ENCODE assay signal across 8 cellular contexts in genomic region chr22:36387664-36387913, GRCh38. TPM values are rescaled to one million over a fixed set of nuclear protein-coding genes. Genes with fewer than 3 reads are reported as not detected.
DNase-seq lines count a peak whose midpoint lies in the region; ATAC-seq and TF ChIP-seq lines count a peak whose summit lies in the region.

No MANE protein-coding gene starts in this region.

- H3K4me3 Mint-ChIP-seq in natural killer cell treated with Interleukin-12 subunit alpha and Interleukin-12 subunit beta and Interleukin-15 and Interleukin-18, amount 100 ng/mL, for 72 hours, result peak overlapping the region; percentile 81

- peaks cover 29% of the 10 kb centered on the region for H3K4me1 ChIP-seq in HUES6 (ENCODE audit: control insufficient read depth, insufficient read depth, low read length)
- peaks cover 13% of the 10 kb centered on the region for H3K4me1 ChIP-seq in colonic mucosa

- peak overlapping the region; percentile 73 to 90 for H3K27ac Mint-ChIP-seq in natural killer cell treated with Interleukin-12 subunit alpha and Interleukin-12 subunit beta and Interleukin-15 and Interleukin-18, amount 100 ng/mL, for 72 hours

- DNase-seq in GM12865 (ENCODE audit: low read depth) (no peak), colonic mucosa (no peak), hepatic stellate cell (ENCODE audit: low spot score) (no peak), NK-92 (lab: John Stamatoyannopoulos, UW; ENCODE audit: unreplicated experiment) (no peak), KBM-7 (no peak)
- DNase-seq in natural killer cell treated with Interleukin-12 subunit alpha and Interleukin-12 subunit beta and Interleukin-15 and Interleukin-18, amount 100 ng/mL, for 72 hours (ENCODE audit: low spot score), result no peak

- H3K9me3 Mint-ChIP-seq in natural killer cell treated with Interleukin-12 subunit alpha and Interleukin-12 subunit beta and Interleukin-15 and Interleukin-18, amount 100 ng/mL, for 72 hours, result no peaks in the 10 kb centered on the region

- no peaks in the 10 kb centered on the region for H3K27me3 ChIP-seq in HUES6 (ENCODE audit: control insufficient read depth, insufficient read depth, low read length)
- no peaks in the 10 kb centered on the region for H3K27me3 ChIP-seq in colonic mucosa

- peak in 1 of 2 donors; percentile 7 for ATAC-seq in natural killer cell treated with Interleukin-12 subunit alpha and Interleukin-12 subunit beta and Interleukin-15 and Interleukin-18, amount 100 ng/mL, for 72 hours
- ATAC-seq in HG03108 (IDR thresholded peaks at IDR 0.05; ENCODE audit: unreplicated experiment), result no peak

- H3K9ac ChIP-seq in HUES6 (ENCODE audit: low read length), result peak overlapping the region; percentile 88
- peak overlapping the region; percentile 94 to 95 for H3K9ac ChIP-seq in colonic mucosa (ENCODE audit: low read depth in 2 of 2, low read length in 2 of 2)

- peaks cover 16% of the 10 kb centered on the region for H3K36me3 Mint-ChIP-seq in natural killer cell treated with Interleukin-12 subunit alpha and Interleukin-12 subunit beta and Interleukin-15 and Interleukin-18, amount 100 ng/mL, for 72 hours

- H3K4me3 ChIP-seq in GM12865 (ENCODE audit: low read depth, low read length) (peak overlapping the region; percentile 77), HUES6 (ENCODE audit: low read depth, low read length) (peak overlapping the region; percentile 94), colonic mucosa (peak overlapping the region; percentile 93)

- intact Hi-C loops in colonic mucosa (cut with DNase I), result no loop called here

- in situ Hi-C loops in KBM-7 (cut with MboI; ENCODE audit: low pct_unique_long_range_greater_than_20kb, low sequenced_read_pairs), result no loop called here

- TF ChIP-seq CTCF in GM12865 (IDR thresholded peaks at IDR 0.05; ENCODE audit: insufficient read depth, low read depth, low read length, missing control alignments) (no peak), colonic mucosa (IDR thresholded peaks at IDR 0.05) (no peak)

- H3K4me1 Mint-ChIP-seq in natural killer cell treated with Interleukin-12 subunit alpha and Interleukin-12 subunit beta and Interleukin-15 and Interleukin-18, amount 100 ng/mL, for 72 hours (ENCODE audit: low read depth in 2 of 2), result peaks cover 34 to 37% of the 10 kb centered on the region in 2 donors

- H3K27me3 Mint-ChIP-seq in natural killer cell treated with Interleukin-12 subunit alpha and Interleukin-12 subunit beta and Interleukin-15 and Interleukin-18, amount 100 ng/mL, for 72 hours, result no peaks in the 10 kb centered on the region

- H3K9me3 ChIP-seq in HUES6 (ENCODE audit: control insufficient read depth, insufficient read depth, low read depth, low read length) (no peaks in the 10 kb centered on the region), colonic mucosa (no peaks in the 10 kb centered on the region)

- H3K36me3 ChIP-seq in HUES6 (ENCODE audit: control insufficient read depth, insufficient read depth, low read length) (peaks cover 15% of the 10 kb centered on the region), colonic mucosa (no peaks in the 10 kb centered on the region)

- H3K27ac ChIP-seq in HUES6 (ENCODE audit: low read depth, low read length) (peak overlapping the region; percentile 80; the same call in 1 of the 2 replicates), colonic mucosa (peak overlapping the region; percentile 98)

RNA-seq across cellular contexts. Expression of gene MYH9, which starts 0.2 kb away (rescaled TPM):
- total RNA-seq in colonic mucosa, result 100 to 1,000 TPM; 711 to 719 TPM
- total RNA-seq in natural killer cell treated with Interleukin-12 subunit alpha and Interleukin-12 subunit beta and Interleukin-15 and Interleukin-18, amount 100 ng/mL, for 72 hours, result 100 to 1,000 TPM; 623 to 642 TPM
